13 cellular contexts compared by ENCODE assay signal in genomic region chr6:46704562-46704961, GRCh38. TPM values are rescaled to one million over a fixed set of nuclear protein-coding genes. Genes with fewer than 3 reads are reported as not detected.
DNase-seq lines count a peak whose midpoint lies in the region; ATAC-seq and TF ChIP-seq lines count a peak whose summit lies in the region.
"Had no signal": no experiment of that assay in that cellular context is flagged by ENCODE, and none has a peak within 500 bp of the region (broad histone marks: within the 10 kb centered on the region; RNA-seq: fewer than 3 reads in every experiment).

No MANE protein-coding gene starts in this region.

- H3K36me3 ChIP-seq in WERI-Rb-1, result no peaks in the 10 kb centered on the region

- no peaks in the 10 kb centered on the region for H3K9me3 Mint-ChIP-seq in naive thymus-derived CD8-positive, alpha-beta T cell
- no peaks in the 10 kb centered on the region for H3K9me3 Mint-ChIP-seq in activated naive CD4-positive, alpha-beta T cell treated with anti-CD3 and anti-CD28 coated beads for 36 hours
- H3K9me3 Mint-ChIP-seq: activated B cell treated with CpG ODN at 0.5 μM for 24 hours had no signal

- H3K4me3 Mint-ChIP-seq in naive thymus-derived CD8-positive, alpha-beta T cell, result no peak overlapping the region
- H3K4me3 Mint-ChIP-seq in activated naive CD4-positive, alpha-beta T cell treated with anti-CD3 and anti-CD28 coated beads for 36 hours, result no peak overlapping the region
- H3K4me3 Mint-ChIP-seq: activated B cell treated with CpG ODN at 0.5 μM for 24 hours, nephron progenitor cell had no signal

- no peaks in the 10 kb centered on the region for H3K9me3 ChIP-seq in WERI-Rb-1 (ENCODE audit: severe bottlenecking)

- CTCF ChIA-PET in activated naive CD4-positive, alpha-beta T cell treated with anti-CD3 and anti-CD28 coated beads for 36 hours (lab: Charles Lee), result interaction anchor here (1.7 kb wide), 1 partner anchor 144 kb away, joined by 4 read pairs; no protein-coding TSS in a partner anchor

- intact Hi-C loops in activated naive CD4-positive, alpha-beta T cell treated with anti-CD3 and anti-CD28 coated beads for 36 hours (cut with micrococcal nuclease), result loop anchor here (1.0 to 2.0 kb wide), 2 partner anchors 76 to 343 kb away; no protein-coding TSS in a partner anchor

- no peak overlapping the region for H3K4me3 ChIP-seq in Jurkat, Clone E6-1 (ENCODE audit: low read length)
- no peak overlapping the region for H3K4me3 ChIP-seq in WERI-Rb-1 (ENCODE audit: low read depth, low read length)
- H3K4me3 ChIP-seq: GM12878 had no signal

- no peaks in the 10 kb centered on the region for H3K36me3 Mint-ChIP-seq in naive thymus-derived CD8-positive, alpha-beta T cell
- H3K36me3 Mint-ChIP-seq in activated naive CD4-positive, alpha-beta T cell treated with anti-CD3 and anti-CD28 coated beads for 36 hours (ENCODE audit: low read depth), result no peaks in the 10 kb centered on the region

- peak overlapping the region in 1 of 10 donors; percentile 31 for H3K27ac Mint-ChIP-seq in naive thymus-derived CD8-positive, alpha-beta T cell
- no peak overlapping the region for H3K27ac Mint-ChIP-seq in activated naive CD4-positive, alpha-beta T cell treated with anti-CD3 and anti-CD28 coated beads for 36 hours
- H3K27ac Mint-ChIP-seq: activated B cell treated with CpG ODN at 0.5 μM for 24 hours, nephron progenitor cell had no signal

- H3K27me3 ChIP-seq in WERI-Rb-1 (ENCODE audit: insufficient read depth, low read depth, severe bottlenecking), result no peaks in the 10 kb centered on the region

- no peaks in the 10 kb centered on the region for H3K4me1 Mint-ChIP-seq in naive thymus-derived CD8-positive, alpha-beta T cell
- H3K4me1 Mint-ChIP-seq in activated naive CD4-positive, alpha-beta T cell treated with anti-CD3 and anti-CD28 coated beads for 36 hours (ENCODE audit: low read depth), result no peaks in the 10 kb centered on the region
- H3K4me1 Mint-ChIP-seq: activated B cell treated with CpG ODN at 0.5 μM for 24 hours had no signal

- TF ChIP-seq CTCF in WERI-Rb-1 (IDR thresholded peaks at IDR 0.05; ENCODE audit: low read depth, low read length), result peak; percentile 37; the same call in 1 of the 2 replicates

- no peak for ATAC-seq in naive thymus-derived CD8-positive, alpha-beta T cell
- ATAC-seq: GM12878 had no signal

- H3K27ac ChIP-seq in WERI-Rb-1, result no peak overlapping the region

- POLR2A ChIA-PET in naive thymus-derived CD8-positive, alpha-beta T cell (lab: Charles Lee), result no interaction called here

- peaks cover 13 to 29% (median 26%) of the 10 kb centered on the region in 5 donors for H3K27me3 Mint-ChIP-seq in naive thymus-derived CD8-positive, alpha-beta T cell
- peaks cover 26% of the 10 kb centered on the region for H3K27me3 Mint-ChIP-seq in activated naive CD4-positive, alpha-beta T cell treated with anti-CD3 and anti-CD28 coated beads for 36 hours (ENCODE audit: low read depth)

- DNase-seq in COR-L47 (lab: John Stamatoyannopoulos, UW) (peak; percentile 16), WERI-Rb-1 (peak; percentile 63), left kidney (ENCODE audit: low read depth, low spot score) (peak; percentile 49), cerebellar nuclear complex (lab: John Stamatoyannopoulos, UW) (no peak), NCI-H1694 treated with DMSO at 0.1 percent for 48 hours (lab: John Stamatoyannopoulos, UW) (no peak)
- DNase-seq in Jurkat, Clone E6-1 (ENCODE audit: low read depth, low spot score), result peak; percentile 11
- DNase-seq in naive thymus-derived CD8-positive, alpha-beta T cell, result no peak
- DNase-seq in activated naive CD4-positive, alpha-beta T cell treated with anti-CD3 and anti-CD28 coated beads for 36 hours, result no peak
- DNase-seq: activated B cell treated with CpG ODN at 0.5 μM for 24 hours; cortex of kidney; nephron progenitor cell; stimulated activated naive CD4-positive, alpha-beta T cell treated with Interleukin-2 at 50 U/mL for 16 hours had no signal

RNA-seq across cellular contexts. Expression of gene TDRD6, which starts 16.9 kb away (rescaled TPM):
- polyA plus RNA-seq in Jurkat, Clone E6-1 (2012; ENCODE audit: insufficient read depth, insufficient read length), result not detected
- under 1 TPM; 0.05 to 0.26 TPM for total RNA-seq in naive thymus-derived CD8-positive, alpha-beta T cell
- polyA plus RNA-seq in naive thymus-derived CD8-positive, alpha-beta T cell, result not detected
- not detected for total RNA-seq in activated naive CD4-positive, alpha-beta T cell treated with anti-CD3 and anti-CD28 coated beads for 36 hours
- total RNA-seq: activated B cell treated with CpG ODN at 0.5 μM for 24 hours, GM12878 had no signal
- polyA plus RNA-seq: GM12878 had no signal

RNA-seq across cellular contexts. Expression of gene PLA2G7, which starts 30.6 kb away (rescaled TPM):
- not detected for polyA plus RNA-seq in Jurkat, Clone E6-1 (2012; ENCODE audit: insufficient read depth, insufficient read length)
- total RNA-seq in naive thymus-derived CD8-positive, alpha-beta T cell, result 1 to 10 TPM; 1.9 to 2.1 TPM
- not detected for polyA plus RNA-seq in naive thymus-derived CD8-positive, alpha-beta T cell
- total RNA-seq in activated naive CD4-positive, alpha-beta T cell treated with anti-CD3 and anti-CD28 coated beads for 36 hours, result not detected
- total RNA-seq: GM12878 had no signal
- polyA plus RNA-seq: GM12878 had no signal

RNA-seq across cellular contexts. Expression of gene ANKRD66, which starts 42.2 kb away (rescaled TPM):
- polyA plus RNA-seq in Jurkat, Clone E6-1 (2012; ENCODE audit: insufficient read depth, insufficient read length), result not detected
- total RNA-seq in naive thymus-derived CD8-positive, alpha-beta T cell, result not detected
- not detected for polyA plus RNA-seq in naive thymus-derived CD8-positive, alpha-beta T cell
- not detected for total RNA-seq in activated naive CD4-positive, alpha-beta T cell treated with anti-CD3 and anti-CD28 coated beads for 36 hours
- total RNA-seq: activated B cell treated with CpG ODN at 0.5 μM for 24 hours, GM12878 had no signal
- polyA plus RNA-seq: GM12878 had no signal

RNA-seq across cellular contexts. Expression of gene SLC25A27, which starts 51.8 kb away (rescaled TPM):
- 4.8 TPM for polyA plus RNA-seq in Jurkat, Clone E6-1 (2012; ENCODE audit: insufficient read depth, insufficient read length)
- total RNA-seq in naive thymus-derived CD8-positive, alpha-beta T cell, result 1 to 10 TPM; 5.2 to 9.2 TPM
- not detected for polyA plus RNA-seq in naive thymus-derived CD8-positive, alpha-beta T cell
- total RNA-seq in activated naive CD4-positive, alpha-beta T cell treated with anti-CD3 and anti-CD28 coated beads for 36 hours, result 1 to 10 TPM; 1.6 to 2.0 TPM
- total RNA-seq: GM12878 had no signal
- polyA plus RNA-seq: GM12878 had no signal

RNA-seq across cellular contexts. Expression of gene CYP39A1, which starts 51.9 kb away (rescaled TPM):
- not detected for polyA plus RNA-seq in Jurkat, Clone E6-1 (2012; ENCODE audit: insufficient read depth, insufficient read length)
- total RNA-seq in naive thymus-derived CD8-positive, alpha-beta T cell, result not detected
- polyA plus RNA-seq in naive thymus-derived CD8-positive, alpha-beta T cell, result not detected
- total RNA-seq in activated naive CD4-positive, alpha-beta T cell treated with anti-CD3 and anti-CD28 coated beads for 36 hours, result not detected
- total RNA-seq: activated B cell treated with CpG ODN at 0.5 μM for 24 hours, GM12878 had no signal
- polyA plus RNA-seq: GM12878 had no signal

Comparison
In these comparisons a context has a peak if more than half of its experiments do, and no peak if none do; other contexts are left out.
1. DNase-seq: peak in COR-L47 (single experiment), Jurkat, Clone E6-1 (single experiment), WERI-Rb-1 (single experiment) and left kidney (single experiment); none in naive thymus-derived CD8-positive, alpha-beta T cell (0 of 10), activated naive CD4-positive, alpha-beta T cell treated with anti-CD3 and anti-CD28 coated beads for 36 hours (single experiment), cerebellar nuclear complex (0 of 2) and NCI-H1694 treated with DMSO at 0.1 percent for 48 hours (single experiment).